In the genomic region with DNA sequence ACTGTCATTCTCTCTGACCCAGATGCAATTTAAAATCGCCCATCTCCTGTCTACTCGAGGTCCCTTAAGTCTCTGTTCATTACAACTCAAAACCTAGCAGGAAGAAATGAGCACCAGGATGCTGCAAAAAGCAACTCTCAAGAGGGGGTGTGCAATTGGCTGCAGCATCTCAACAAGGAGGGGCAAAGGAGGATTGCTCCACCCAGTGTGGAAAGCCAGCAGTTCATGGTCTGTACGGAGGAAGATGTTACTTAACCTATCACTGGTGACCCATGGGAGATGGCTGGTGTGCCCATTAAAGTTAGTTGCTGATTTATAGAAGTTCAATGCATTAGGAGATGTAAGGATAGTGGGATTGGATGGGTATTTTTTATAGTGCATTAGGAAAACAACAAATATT, we compare ENCODE assay signal across 16 cellular contexts.
A peak's percentile ranks its signal among the peaks of the same experiment; 100 is the strongest.
DNase-seq lines count a peak whose midpoint lies in the region; ATAC-seq and TF ChIP-seq lines count a peak whose summit lies in the region.
"Had no signal": no experiment of that assay in that cellular context is flagged by ENCODE, and none has a peak within 500 bp of the region (broad histone marks: within the 10 kb centered on the region; RNA-seq: fewer than 3 reads in every experiment).

No MANE protein-coding gene starts in this region.

- intact Hi-C loops in OCI-LY7 (cut with micrococcal nuclease; ENCODE audit: unreplicated experiment): no loop called here
- intact Hi-C loops in activated T-helper 1 cell treated with anti-CD3 and anti-CD28 coated beads, Interleukin-12 subunit alpha, Interleukin-12 subunit beta, Interleukin-2, Interleukin-4 antibody, amounts not matched to agents 30 ng/mL and 10 ng/mL and 1 ng/mL, durations not matched to agents 14 hours and 24 hours and 36 hours (cut with micrococcal nuclease): no loop called here

- H3K9me2 ChIP-seq in OCI-LY7 (ENCODE audit: insufficient read depth, low read length): no peaks in the 10 kb centered on the region
- no peaks in the 10 kb centered on the region for H3K9me2 ChIP-seq in neural cell (ENCODE audit: insufficient read depth, low read length)

- H3K27me3 Mint-ChIP-seq in activated T-helper 1 cell treated with anti-CD3 and anti-CD28 coated beads, Interleukin-12 subunit alpha, Interleukin-12 subunit beta, Interleukin-2, Interleukin-4 antibody, amounts not matched to agents 30 ng/mL and 10 ng/mL and 1 ng/mL, durations not matched to agents 14 hours and 24 hours and 36 hours (ENCODE audit: insufficient read depth): peaks cover 6% of the 10 kb centered on the region
- H3K27me3 Mint-ChIP-seq: CD4-positive, alpha-beta T cell had no signal

- TF ChIP-seq RAD21 in neural cell (conservative IDR thresholded peaks at IDR 0.05): no peak

- DNase-seq in EH (ENCODE audit: low read depth) (peak; percentile 3), OCI-LY7 (ENCODE audit: low spot score) (peak; percentile 9), choroid plexus epithelial cell (ENCODE audit: low read depth) (peak; percentile 2), cerebellar cortex (ENCODE audit: low spot score) (no peak)
- no peak for DNase-seq in activated T-helper 1 cell treated with anti-CD3 and anti-CD28 coated beads, Interleukin-12 subunit alpha, Interleukin-12 subunit beta, Interleukin-2, Interleukin-4 antibody, amounts not matched to agents 30 ng/mL and 10 ng/mL and 1 ng/mL, durations not matched to agents 14 hours and 24 hours and 36 hours (ENCODE audit: low spot score)
- DNase-seq: AML-193; Caco-2; CD4-positive, alpha-beta T cell; GDM1; H9 had no signal

- POLR2A ChIA-PET in OCI-LY7 (lab: Charles Lee): interaction anchor here (0.5 kb wide), 1 partner anchor 946 kb away, joined by 5 read pairs; no protein-coding TSS in a partner anchor

- H3K4me2 ChIP-seq in OCI-LY7 (ENCODE audit: low read length): no peak overlapping the region
- H3K4me2 ChIP-seq in neural cell (ENCODE audit: low read length): no peak overlapping the region
- H3K4me2 ChIP-seq: A549 had no signal

- H3K9me3 ChIP-seq in OCI-LY7 (ENCODE audit: low read length): no peaks in the 10 kb centered on the region
- H3K9me3 ChIP-seq in neural cell (ENCODE audit: low read length): no peaks in the 10 kb centered on the region
- H3K9me3 ChIP-seq: A549, Caco-2 had no signal

- H3K4me1 Mint-ChIP-seq in activated T-helper 1 cell treated with anti-CD3 and anti-CD28 coated beads, Interleukin-12 subunit alpha, Interleukin-12 subunit beta, Interleukin-2, Interleukin-4 antibody, amounts not matched to agents 30 ng/mL and 10 ng/mL and 1 ng/mL, durations not matched to agents 14 hours and 24 hours and 36 hours (ENCODE audit: low read depth): no peaks in the 10 kb centered on the region
- H3K4me1 Mint-ChIP-seq: H9 had no signal

- ATAC-seq in HG02678 (IDR thresholded peaks at IDR 0.05; ENCODE audit: unreplicated experiment): no peak
- ATAC-seq: A549, GM12878 had no signal

- no peak overlapping the region for H3K9ac ChIP-seq in neural cell (ENCODE audit: low read length)

- H3K79me2 ChIP-seq in OCI-LY7 (ENCODE audit: insufficient read depth, low read depth, low read length) (no peaks in the 10 kb centered on the region), neural cell (replicated peaks; ENCODE audit: insufficient read depth, low read length) (no peaks in the 10 kb centered on the region)

- H3K4me3 Mint-ChIP-seq in activated T-helper 1 cell treated with anti-CD3 and anti-CD28 coated beads, Interleukin-12 subunit alpha, Interleukin-12 subunit beta, Interleukin-2, Interleukin-4 antibody, amounts not matched to agents 30 ng/mL and 10 ng/mL and 1 ng/mL, durations not matched to agents 14 hours and 24 hours and 36 hours: no peak overlapping the region
- H3K4me3 Mint-ChIP-seq: CD4-positive, alpha-beta T cell; H9 had no signal

- CTCF ChIA-PET in OCI-LY7 (lab: Charles Lee; ENCODE audit: unreplicated experiment): no interaction called here

- H3K36me3 Mint-ChIP-seq in activated T-helper 1 cell treated with anti-CD3 and anti-CD28 coated beads, Interleukin-12 subunit alpha, Interleukin-12 subunit beta, Interleukin-2, Interleukin-4 antibody, amounts not matched to agents 30 ng/mL and 10 ng/mL and 1 ng/mL, durations not matched to agents 14 hours and 24 hours and 36 hours (ENCODE audit: low read depth): no peaks in the 10 kb centered on the region

- no TSS peak for BruUV-seq in OCI-LY7 (replicated peaks; lab: Mats Ljungman, UMichigan)

- H3K27me3 ChIP-seq in neural cell (ENCODE audit: insufficient read depth, low read depth, low read length): no peaks in the 10 kb centered on the region

- H4K20me1 ChIP-seq in OCI-LY7 (ENCODE audit: insufficient read depth, low read length) (no peaks in the 10 kb centered on the region), neural cell (ENCODE audit: insufficient read depth) (no peaks in the 10 kb centered on the region)

- H3K36me3 ChIP-seq in OCI-LY7 (ENCODE audit: insufficient read depth, low read length) (no peaks in the 10 kb centered on the region), neural cell (ENCODE audit: insufficient read depth, low read length) (no peaks in the 10 kb centered on the region)

- no peak for TF ChIP-seq EP300 in neural cell (conservative IDR thresholded peaks at IDR 0.05; ENCODE audit: poor library complexity, severe bottlenecking)

- H2AFZ ChIP-seq in OCI-LY7 (ENCODE audit: low read length) (no peak overlapping the region), neural cell (ENCODE audit: low read depth, low read length) (no peak overlapping the region)

- H3K27ac ChIP-seq in OCI-LY7 (ENCODE audit: low read depth, low read length, poor library complexity, severe bottlenecking) (no peak overlapping the region), neural cell (ENCODE audit: low read length) (peak overlapping the region; percentile 22)
- H3K27ac ChIP-seq: 22Rv1, A549, C4-2B had no signal

- TF ChIP-seq CTCF in OCI-LY7 (conservative IDR thresholded peaks at IDR 0.05; ENCODE audit: low read length): 0 out of 2 replicates have a peak, but pooled peaks have one; percentile 17
- TF ChIP-seq CTCF in choroid plexus epithelial cell (conservative IDR thresholded peaks at IDR 0.05; ENCODE audit: low read depth, low read length): no peak
- TF ChIP-seq CTCF in neural cell (IDR thresholded peaks at IDR 0.05; ENCODE audit: poor library complexity, severe bottlenecking): peak; percentile 12

- no peak overlapping the region for H3K27ac Mint-ChIP-seq in activated T-helper 1 cell treated with anti-CD3 and anti-CD28 coated beads, Interleukin-12 subunit alpha, Interleukin-12 subunit beta, Interleukin-2, Interleukin-4 antibody, amounts not matched to agents 30 ng/mL and 10 ng/mL and 1 ng/mL, durations not matched to agents 14 hours and 24 hours and 36 hours
- H3K27ac Mint-ChIP-seq: CD4-positive, alpha-beta T cell; H9 had no signal

- H3K4me1 ChIP-seq in OCI-LY7 (ENCODE audit: insufficient read depth, low read length, poor library complexity, severe bottlenecking): no peaks in the 10 kb centered on the region
- H3K4me1 ChIP-seq: A549, Caco-2 had no signal

- no peaks in the 10 kb centered on the region for H3F3A ChIP-seq in neural cell (ENCODE audit: insufficient read depth, low read length, poor library complexity, severe bottlenecking)

- no peak overlapping the region for H3K4me3 ChIP-seq in OCI-LY7 (ENCODE audit: low read depth, low read length, poor library complexity, severe bottlenecking)
- no peak overlapping the region for H3K4me3 ChIP-seq in choroid plexus epithelial cell (ENCODE audit: low read depth, low read length)
- no peak overlapping the region for H3K4me3 ChIP-seq in neural cell (ENCODE audit: low read length)
- H3K4me3 ChIP-seq: A549, GM12878 had no signal

- H3K9me3 Mint-ChIP-seq in activated T-helper 1 cell treated with anti-CD3 and anti-CD28 coated beads, Interleukin-12 subunit alpha, Interleukin-12 subunit beta, Interleukin-2, Interleukin-4 antibody, amounts not matched to agents 30 ng/mL and 10 ng/mL and 1 ng/mL, durations not matched to agents 14 hours and 24 hours and 36 hours: no peaks in the 10 kb centered on the region
- H3K9me3 Mint-ChIP-seq: CD4-positive, alpha-beta T cell; H9 had no signal

TF ChIP-seq in neural cell, 6 proteins besides CTCF, POLR2A, EP300 and RAD21:
- TF ChIP-seq POLR2AphosphoS5 (IDR thresholded peaks at IDR 0.05): no peak
- no peak for TF ChIP-seq TAF1 (IDR thresholded peaks at IDR 0.05; ENCODE audit: low read depth)
- no peak for TF ChIP-seq SMC3 (conservative IDR thresholded peaks at IDR 0.05; ENCODE audit: poor library complexity)
- TF ChIP-seq EZH2 (IDR thresholded peaks at IDR 0.05; ENCODE audit: borderline replicate concordance, insufficient read depth, low read length, poor library complexity, severe bottlenecking): no peak
- no peak for TF ChIP-seq MXI1 (conservative IDR thresholded peaks at IDR 0.05; ENCODE audit: poor library complexity, severe bottlenecking)
- TF ChIP-seq REST (IDR thresholded peaks at IDR 0.05; ENCODE audit: borderline replicate concordance): no peak

Comparison
In these comparisons a context has a peak if more than half of its experiments do, and no peak if none do; other contexts are left out.
1. DNase-seq: peak in EH (single experiment), OCI-LY7 (single experiment) and choroid plexus epithelial cell (single experiment); none in activated T-helper 1 cell treated with anti-CD3 and anti-CD28 coated beads, Interleukin-12 subunit alpha, Interleukin-12 subunit beta, Interleukin-2, Interleukin-4 antibody, amounts not matched to agents 30 ng/mL and 10 ng/mL and 1 ng/mL, durations not matched to agents 14 hours and 24 hours and 36 hours (single experiment) and cerebellar cortex (single experiment).